ENCODE assay signal across 19 cellular contexts in the genomic region with DNA sequence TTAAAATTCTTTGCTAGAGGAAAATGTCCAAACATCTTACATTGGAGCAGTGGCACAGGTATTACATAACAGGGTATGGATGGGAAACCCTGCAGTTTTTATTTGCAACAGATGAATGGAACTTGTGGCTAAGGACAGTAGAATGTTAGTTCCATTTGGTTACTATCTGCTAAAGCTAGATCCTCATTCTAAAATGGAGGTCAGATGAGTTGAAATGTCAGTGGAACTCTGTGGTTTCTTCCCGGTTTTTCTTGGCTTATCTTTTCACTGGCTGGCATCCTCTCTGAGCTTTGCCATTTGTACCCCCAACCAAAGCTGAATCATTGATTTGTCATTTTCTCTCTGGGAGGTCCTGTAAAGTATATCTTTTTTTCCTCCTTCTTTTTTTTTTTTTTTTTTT.
"Had no signal": no experiment of that assay in that cellular context is flagged by ENCODE, and none has a peak within 500 bp of the region (broad histone marks: within the 10 kb centered on the region; RNA-seq: fewer than 3 reads in every experiment).

No MANE protein-coding gene starts in this region.

- ATAC-seq: activated naive CD8-positive, alpha-beta T cell treated with anti-CD3 and anti-CD28 coated beads, Interleukin-2, amount 50 U/mL, for 24 hours; effector memory CD8-positive, alpha-beta T cell; esophagus mucosa; naive thymus-derived CD4-positive, alpha-beta T cell; stimulated activated effector memory CD8-positive, alpha-beta T cell treated with anti-CD3 and anti-CD28 coated beads, Interleukin-12 subunit alpha, Interleukin-12 subunit beta, amount 100 ng/mL, for 72 hours; stimulated activated naive CD8-positive, alpha-beta T cell treated with anti-CD3 and anti-CD28 coated beads, Interleukin-15, amount 100 ng/mL, for 72 hours; T-helper 17 cell had no signal

- DNase-seq: activated CD4-positive, alpha-beta memory T cell treated with anti-CD3 and anti-CD28 coated beads, Interleukin-2, amount 10 ng/mL, durations not matched to agents 7 days and 5 days; activated CD4-positive, alpha-beta T cell treated with anti-CD3 and anti-CD28 coated beads, Interleukin-2, amount 10 ng/mL, durations not matched to agents 24 days and 14 days; activated effector memory CD4-positive, alpha-beta T cell treated with anti-CD3 and anti-CD28 coated beads, Interleukin-2, amount 50 U/mL, for 16 hours; activated naive CD4-positive, alpha-beta T cell treated with anti-CD3 and anti-CD28 coated beads, Interleukin-2, amount 50 U/mL, for 16 hours; activated naive CD8-positive, alpha-beta T cell treated with anti-CD3 and anti-CD28 coated beads, Interleukin-2, amount 50 U/mL, for 24 hours; colonic mucosa; dorsolateral prefrontal cortex; effector memory CD8-positive, alpha-beta T cell; hippocampal formation; left ventricle myocardium inferior; naive thymus-derived CD4-positive, alpha-beta T cell; stimulated activated CD4-positive, alpha-beta T cell treated with anti-CD3 and anti-CD28 coated beads, Interleukin-12 subunit alpha, Interleukin-12 subunit beta, amount 100 ng/mL, for 4 hours; stimulated activated naive CD8-positive, alpha-beta T cell treated with anti-CD3 and anti-CD28 coated beads, Interleukin-15, amount 100 ng/mL, for 72 hours; T-helper 17 cell; tibial artery had no signal

- H3K9me3 ChIP-seq: colonic mucosa, left ventricle myocardium inferior, right atrium auricular region, tibial artery had no signal

- H3K4me1 ChIP-seq: colonic mucosa, left ventricle myocardium inferior, neural progenitor cell, right atrium auricular region, tibial artery had no signal

- H3K27me3 ChIP-seq: colonic mucosa, dorsolateral prefrontal cortex, neural progenitor cell, right atrium auricular region, tibial artery had no signal

- H3K4me3 ChIP-seq: colonic mucosa, dorsolateral prefrontal cortex, left ventricle myocardium inferior, neural progenitor cell, right atrium auricular region, tibial artery had no signal

- H3K36me3 ChIP-seq: colonic mucosa, neural progenitor cell, right atrium auricular region had no signal

- H2AFZ ChIP-seq: neural progenitor cell had no signal

- H3K27ac ChIP-seq: colonic mucosa, dorsolateral prefrontal cortex, left ventricle myocardium inferior, neural progenitor cell, right atrium auricular region, tibial artery had no signal

- H3K4me2 ChIP-seq: neural progenitor cell had no signal
